10 cellular contexts compared by ENCODE assay signal in the genomic region with DNA sequence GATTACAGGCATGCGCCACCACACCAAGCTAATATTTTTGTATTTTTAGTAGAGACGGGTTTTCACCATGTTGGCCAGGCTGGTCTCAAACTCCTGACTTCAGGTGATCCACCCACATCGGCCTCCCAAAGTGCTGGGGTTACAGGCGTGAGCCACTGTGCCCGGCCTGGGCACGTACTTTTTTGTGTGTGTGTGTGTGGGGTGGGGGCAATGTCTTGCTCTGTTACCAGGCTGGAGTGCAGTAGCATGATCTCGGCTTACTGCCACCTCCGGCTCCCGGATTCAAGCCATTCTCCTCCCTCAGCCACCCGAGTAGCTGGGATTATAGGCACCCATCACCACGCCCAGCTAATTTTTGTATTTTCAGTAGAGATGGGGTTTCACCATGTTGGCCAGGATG. TPM values are rescaled to one million over a fixed set of nuclear protein-coding genes. Genes with fewer than 3 reads are reported as not detected.
"Had no signal": no experiment of that assay in that cellular context is flagged by ENCODE, and none has a peak within 500 bp of the region (broad histone marks: within the 10 kb centered on the region; RNA-seq: fewer than 3 reads in every experiment).

No MANE protein-coding gene starts in this region.

RNA-seq across cellular contexts. Expression of a gene that starts 36.6 kb away (rescaled TPM):
- total RNA-seq: activated B cell treated with CpG ODN at 0.5 μM for 24 hours; activated CD4-positive, alpha-beta memory T cell treated with anti-CD3 and anti-CD28 coated beads for 36 hours; activated CD4-positive, alpha-beta T cell treated with anti-CD3 and anti-CD28 coated beads, Interleukin-2, amount 10 ng/mL, durations not matched to agents 24 days and 14 days; activated CD8-positive, alpha-beta memory T cell treated with anti-CD3 and anti-CD28 coated beads for 36 hours; activated CD8-positive, alpha-beta T cell treated with anti-CD3 and anti-CD28 coated beads for 36 hours; activated naive CD4-positive, alpha-beta T cell treated with anti-CD3 and anti-CD28 coated beads for 36 hours; activated naive CD4-positive, alpha-beta T cell treated with anti-CD3 and anti-CD28 coated beads, Interleukin-2, amount 50 U/mL, for 72 hours; activated naive CD8-positive, alpha-beta T cell treated with anti-CD3 and anti-CD28 coated beads for 36 hours; activated T-cell treated with anti-CD3 and anti-CD28 coated beads, Interleukin-2, amount 50 U/mL, for 72 hours; activated T-helper 1 cell treated with anti-CD3 and anti-CD28 coated beads, Interleukin-12 subunit alpha, Interleukin-12 subunit beta, Interleukin-2, Interleukin-4 antibody, amounts not matched to agents 30 ng/mL and 10 ng/mL and 1 ng/mL, durations not matched to agents 14 hours and 24 hours and 36 hours had no signal
